Comparison of ENCODE assay signal across 14 cellular contexts in the genomic region with DNA sequence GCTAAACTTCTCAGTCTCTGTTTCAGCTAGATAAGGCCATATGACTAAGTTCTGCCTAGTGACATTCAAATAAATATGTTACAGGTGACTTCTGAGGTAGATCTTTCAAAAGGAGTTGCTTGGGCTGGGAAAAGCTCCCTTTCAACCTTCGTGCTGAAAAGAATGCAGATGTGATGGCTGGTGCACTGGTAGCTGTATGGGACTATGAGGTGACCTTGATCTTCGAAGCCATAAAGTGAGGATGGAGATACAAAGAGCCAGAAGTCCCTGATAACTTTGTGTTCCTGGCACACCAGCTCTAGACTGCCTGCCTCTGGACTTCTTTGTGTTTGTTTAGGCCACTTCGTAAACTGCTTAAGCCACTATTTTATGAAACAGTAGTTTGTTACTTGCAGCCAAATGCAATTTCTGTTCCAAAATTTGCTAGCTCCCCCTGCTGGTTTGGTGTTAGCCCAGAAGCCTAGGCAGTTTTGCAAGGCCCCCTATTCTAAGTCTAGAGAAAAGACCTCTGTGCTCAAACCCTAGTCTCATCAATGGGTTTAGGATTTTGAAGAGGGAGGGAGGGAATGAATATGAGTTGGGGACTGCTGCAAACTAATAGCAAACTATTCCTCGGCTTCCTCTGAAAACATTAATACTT. TPM values are rescaled to one million over a fixed set of nuclear protein-coding genes. Genes with fewer than 3 reads are reported as not detected.
DNase-seq lines count a peak whose midpoint lies in the region; ATAC-seq, FAIRE-seq and TF ChIP-seq lines count a peak whose summit lies in the region.
"Had no signal": no experiment of that assay in that cellular context is flagged by ENCODE, and none has a peak within 500 bp of the region (broad histone marks: within the 10 kb centered on the region; RNA-seq: fewer than 3 reads in every experiment).

No MANE protein-coding gene starts in this region.

- H3K4me3 ChIP-seq in BJ (ENCODE audit: low read depth, low read length) (no peak overlapping the region), Panc1 (ENCODE audit: low read depth in 2 of 2, low read length in 2 of 2) (no peak overlapping the region), fibroblast of lung (replicated peaks in 1 of 4; ENCODE audit: control extremely low read depth in 1 of 4, insufficient read depth in 1 of 4, low read depth in 3 of 4, low read length in 4 of 4) (no peak overlapping the region), Peyer's patch (no peak overlapping the region)

- H3K4me1 ChIP-seq in Panc1 (ENCODE audit: control insufficient read depth, insufficient read depth, low read length) (no peaks in the 10 kb centered on the region), fibroblast of lung (ENCODE audit: control insufficient read depth, extremely low read depth, insufficient read depth, low read length) (no peaks in the 10 kb centered on the region), Peyer's patch (no peaks in the 10 kb centered on the region)

- BruUV-seq in Panc1 (replicated peaks; lab: Mats Ljungman, UMichigan), result no TSS peak

- TF ChIP-seq POLR2A in Peyer's patch (IDR thresholded peaks at IDR 0.05), result no peak

- H4K20me1 ChIP-seq in fibroblast of lung (ENCODE audit: control insufficient read depth, extremely low read depth, insufficient read depth, low read length), result no peaks in the 10 kb centered on the region

- intact Hi-C loops in Panc1 (cut with micrococcal nuclease; ENCODE audit: unreplicated experiment), result no loop called here

- no peaks in the 10 kb centered on the region for H3K27me3 ChIP-seq in BJ (ENCODE audit: control insufficient read depth, insufficient read depth, low read length)
- H3K27me3 ChIP-seq in Panc1 (ENCODE audit: control insufficient read depth, insufficient read depth, low read length), result peaks cover 31% of the 10 kb centered on the region
- no peaks in the 10 kb centered on the region for H3K27me3 ChIP-seq in fibroblast of lung (ENCODE audit: control insufficient read depth, insufficient read depth, low read length)
- H3K27me3 ChIP-seq in Peyer's patch, result no peaks in the 10 kb centered on the region

- H3K4me2 ChIP-seq in fibroblast of lung (ENCODE audit: extremely low read depth, insufficient read depth, low read length), result no peak overlapping the region

- in situ Hi-C loops in Panc1 (cut with HindIII; ENCODE audit: low pct_unique_long_range_greater_than_20kb, low sequenced_read_pairs), result no loop called here

- H3K79me2 ChIP-seq in fibroblast of lung (ENCODE audit: control insufficient read depth, insufficient read depth, low read length), result no peaks in the 10 kb centered on the region

- TF ChIP-seq CTCF in BJ (IDR thresholded peaks at IDR 0.05; ENCODE audit: insufficient read depth, low read depth, low read length) (peak; percentile 39), GM12873 (IDR thresholded peaks at IDR 0.05; ENCODE audit: insufficient read depth, low read depth, low read length, missing control alignments) (peak; percentile 50), Panc1 (IDR thresholded peaks at IDR 0.05) (peak; percentile 73), fibroblast of lung (conservative IDR thresholded peaks at IDR 0.05 in 1 of 2, IDR thresholded peaks at IDR 0.05 in 1 of 2; ENCODE audit: low read depth in 1 of 2, low read length in 2 of 2) (peak; percentile 9 to 42), Peyer's patch (IDR thresholded peaks at IDR 0.05) (no peak)

- H3K27ac ChIP-seq in Panc1 (ENCODE audit: low read length) (no peak overlapping the region), fibroblast of lung (ENCODE audit: insufficient read depth, low read length) (no peak overlapping the region), Peyer's patch (no peak overlapping the region)
- H3K27ac ChIP-seq: RWPE1 had no signal

- H3K9me3 ChIP-seq in Panc1 (ENCODE audit: control insufficient read depth, insufficient read depth, low read depth, low read length) (no peaks in the 10 kb centered on the region), fibroblast of lung (ENCODE audit: control insufficient read depth, insufficient read depth, low read depth, low read length) (no peaks in the 10 kb centered on the region), Peyer's patch (no peaks in the 10 kb centered on the region)

- no peak overlapping the region for H2AFZ ChIP-seq in fibroblast of lung (ENCODE audit: low read length)

- CTCF ChIA-PET in BJ (lab: Yijun Ruan, JAX) (interaction anchor here (0.8 to 1.6 kb wide), 2 partner anchors 14 to 23 kb away, joined by 3 to 6 read pairs; a partner anchor contains a TSS), Panc1 (lab: Charles Lee) (no interaction called here)

- POLR2A ChIA-PET in BJ (lab: Charles Lee), result no interaction called here
- POLR2A ChIA-PET in Panc1 (lab: Charles Lee), result no interaction called here

- H3K36me3 ChIP-seq in BJ (ENCODE audit: control insufficient read depth, insufficient read depth, low read length) (no peaks in the 10 kb centered on the region), Panc1 (ENCODE audit: control insufficient read depth, insufficient read depth, low read length) (no peaks in the 10 kb centered on the region), fibroblast of lung (ENCODE audit: control insufficient read depth, insufficient read depth, low read length) (no peaks in the 10 kb centered on the region), Peyer's patch (no peaks in the 10 kb centered on the region)

- no peak overlapping the region for H3K9ac ChIP-seq in fibroblast of lung (ENCODE audit: insufficient read depth, low read length)

- DNase-seq in BJ (ENCODE audit: low read depth), result no peak
- DNase-seq in Panc1 (ENCODE audit: low read depth, low spot score), result no peak
- peak in 1 of 2 donors; percentile 20 for DNase-seq in fibroblast of lung (ENCODE audit: low read depth in 2 of 2)
- DNase-seq in anterior cingulate cortex (lab: John Stamatoyannopoulos, UW), result no peak
- DNase-seq in kidney glomerular epithelial cell (lab: John Stamatoyannopoulos, UW), result no peak
- DNase-seq in Peyer's patch, result no peak
- no peak for DNase-seq in urothelium cell line (ENCODE audit: low spot score)
- DNase-seq: DMS79, NCI-H2029 treated with DMSO at 0.1 percent for 48 hours, nephron progenitor cell had no signal

- FAIRE-seq in urothelium cell line (lab: Jason Lieb, UNC), result no peak

- ATAC-seq in Panc1, result no peak
- ATAC-seq: activated T-cell treated with anti-CD3 and anti-CD28 coated beads, Interleukin-2, amount 50 U/mL, for 72 hours; left lobe of liver had no signal

RNA-seq across cellular contexts. Expression of a gene that starts 23.3 kb away (rescaled TPM):
- polyA plus RNA-seq in BJ (2011; rRNA removed), result 4.9 and 6.6 TPM in 2 replicates
- polyA minus RNA-seq in BJ (2011; rRNA and poly(A)+ RNA removed), result 4.4 and 8.6 TPM in 2 replicates
- 23.4 TPM for total RNA-seq in Panc1 (2021; ENCODE audit: unreplicated experiment)
- 11.0 TPM for polyA plus RNA-seq in Panc1 (2012; ENCODE audit: insufficient read length)
- total RNA-seq in fibroblast of lung, result 9.5 and 10.6 TPM in 2 replicates
- 4.3 and 5.9 TPM in 2 replicates for polyA plus RNA-seq in fibroblast of lung
- 4.6 and 6.8 TPM in 2 replicates for polyA plus RNA-seq in fibroblast of lung (2012)
- 2.1 and 13.2 TPM in 2 replicates for polyA minus RNA-seq in fibroblast of lung (ENCODE audit: low replicate concordance)
- total RNA-seq in Peyer's patch, result 10 to 100 TPM in 1 of 4 donors, 1 to 10 TPM in 3; 2.5 to 13.2 (median 4.8) TPM

Comparison
In these comparisons a context has a peak if more than half of its experiments do, and no peak if none do; other contexts are left out.
1. CTCF ChIP-seq: peak in BJ (single experiment), GM12873 (single experiment), Panc1 (single experiment) and fibroblast of lung (2 of 2); none in Peyer's patch (0 of 6).